9 cellular contexts compared by ENCODE assay signal in genomic region chr4:176793060-176793605, GRCh38. TPM values are rescaled to one million over a fixed set of nuclear protein-coding genes. Genes with fewer than 3 reads are reported as not detected.
A peak's percentile ranks its signal among the peaks of the same experiment; 100 is the strongest.
DNase-seq lines count a peak whose midpoint lies in the region; ATAC-seq and TF ChIP-seq lines count a peak whose summit lies in the region.
"Had no signal": no experiment of that assay in that cellular context is flagged by ENCODE, and none has a peak within 500 bp of the region (broad histone marks: within the 10 kb centered on the region; RNA-seq: fewer than 3 reads in every experiment).

No MANE protein-coding gene starts in this region.

- H3K36me3 Mint-ChIP-seq in progenitor cell of endocrine pancreas (ENCODE audit: insufficient read depth), result no peaks in the 10 kb centered on the region

- CTCF ChIA-PET in BJ (lab: Yijun Ruan, JAX), result interaction anchor here (0.8 to 2.5 kb wide), 3 partner anchors 23 to 254 kb away, joined by 3 to 21 read pairs (median 3); no protein-coding TSS in a partner anchor
- CTCF ChIA-PET in RWPE1 (lab: Yijun Ruan, JAX), result interaction anchor here (2.5 kb wide), 1 partner anchor 254 kb away, joined by 22 read pairs; no protein-coding TSS in a partner anchor

- no peak for DNase-seq in BJ (ENCODE audit: low read depth)
- DNase-seq in RWPE1 (ENCODE audit: low spot score), result no peak
- DNase-seq in fibroblast of pulmonary artery (ENCODE audit: low read depth), result no peak
- DNase-seq in progenitor cell of endocrine pancreas (ENCODE audit: low spot score, unreplicated experiment), result no peak
- no peak for DNase-seq in HT-29 (ENCODE audit: low spot score)
- DNase-seq in GM03348 (ENCODE audit: low spot score), result no peak
- DNase-seq: NCI-H1092 treated with DMSO at 0.1 percent for 48 hours had no signal

- H3K9me3 Mint-ChIP-seq in progenitor cell of endocrine pancreas (ENCODE audit: low read depth), result no peaks in the 10 kb centered on the region

- H3K4me1 Mint-ChIP-seq in progenitor cell of endocrine pancreas (ENCODE audit: low read depth), result peaks cover 5% of the 10 kb centered on the region

- no peaks in the 10 kb centered on the region for H3K36me3 ChIP-seq in BJ (ENCODE audit: control insufficient read depth, insufficient read depth, low read length)

- H3K4me3 ChIP-seq in BJ (ENCODE audit: low read depth, low read length) (peak overlapping the region; percentile 80), fibroblast of pulmonary artery (replicated peaks; ENCODE audit: low read depth, low read length) (peak overlapping the region; percentile 85)

- peak overlapping the region; percentile 89 for H3K27ac ChIP-seq in RWPE1

- no peaks in the 10 kb centered on the region for H3K27me3 ChIP-seq in BJ (ENCODE audit: control insufficient read depth, insufficient read depth, low read length)

- no peak overlapping the region for H3K27ac Mint-ChIP-seq in progenitor cell of endocrine pancreas

- POLR2A ChIA-PET in BJ (lab: Charles Lee) (no interaction called here), RWPE1 (lab: Yijun Ruan, JAX; ENCODE audit: low non-redundant PET) (no interaction called here)

- peak overlapping the region; percentile 69 for H3K4me3 Mint-ChIP-seq in progenitor cell of endocrine pancreas (ENCODE audit: low read depth)

- TF ChIP-seq CTCF in BJ (IDR thresholded peaks at IDR 0.05; ENCODE audit: insufficient read depth, low read depth, low read length) (no peak), RWPE1 (conservative IDR thresholded peaks at IDR 0.05; ENCODE audit: low read depth) (no peak), fibroblast of pulmonary artery (IDR thresholded peaks at IDR 0.05; ENCODE audit: low read length, missing control alignments) (no peak), progenitor cell of endocrine pancreas (IDR thresholded peaks at IDR 0.05; ENCODE audit: unreplicated experiment) (no peak)

- peaks cover 33% of the 10 kb centered on the region for H3K27me3 Mint-ChIP-seq in progenitor cell of endocrine pancreas

- ATAC-seq in HG02885 (IDR thresholded peaks at IDR 0.05; ENCODE audit: poor library complexity, unreplicated experiment) (no peak), HG03571 (IDR thresholded peaks at IDR 0.05; ENCODE audit: unreplicated experiment) (no peak)

RNA-seq across cellular contexts. Expression of gene VEGFC, which starts 0.4 kb away (rescaled TPM):
- polyA plus RNA-seq in BJ (2011; rRNA removed), result 47.7 and 68.4 TPM in 2 replicates
- 56.5 and 61.7 TPM in 2 replicates for polyA minus RNA-seq in BJ (2011; rRNA and poly(A)+ RNA removed)
- 0.38 and 0.67 TPM in 2 replicates for total RNA-seq in progenitor cell of endocrine pancreas
- total RNA-seq in HT-29 (2014; rRNA removed; shearing (Covaris generic)), result not detected in 2 replicates
